ENCODE assay signal across 12 cellular contexts in the genomic region with DNA sequence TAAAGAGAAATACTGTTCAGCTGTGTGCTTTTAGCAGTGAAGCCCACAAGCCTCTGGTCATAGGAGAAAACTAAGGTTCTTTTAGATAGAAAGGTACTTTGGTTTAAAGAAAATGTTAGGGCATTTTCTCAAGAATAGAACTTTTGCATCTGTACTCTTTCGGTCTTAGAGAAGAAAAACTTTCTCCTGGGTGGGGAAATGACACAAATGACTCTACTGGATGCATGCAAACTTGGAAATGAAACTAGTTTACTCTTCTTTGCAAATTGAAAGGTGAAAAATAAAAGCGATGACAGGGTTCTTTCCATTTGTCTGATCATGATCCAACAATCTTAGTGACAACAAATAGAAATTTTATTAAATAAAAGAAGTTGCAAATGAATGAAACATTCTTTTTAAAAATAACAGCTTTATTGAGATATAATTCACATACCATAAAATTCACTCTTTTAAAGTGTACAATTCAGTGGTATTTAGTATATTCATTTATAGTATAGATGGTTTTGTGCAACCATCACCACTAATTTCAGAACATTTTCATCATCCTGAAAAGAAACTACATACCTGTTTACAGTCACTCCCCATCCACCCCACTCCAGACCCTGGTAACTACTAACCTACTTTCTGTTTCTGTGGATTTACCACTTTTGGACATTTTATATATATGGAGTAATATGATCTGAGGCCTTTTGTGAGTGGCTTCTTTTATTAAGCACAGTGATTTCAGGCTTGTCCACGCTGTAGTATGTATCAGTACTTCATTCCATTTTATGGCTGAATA. TPM values are rescaled to one million over a fixed set of nuclear protein-coding genes. Genes with fewer than 3 reads are reported as not detected.
A peak's percentile ranks its signal among the peaks of the same experiment; 100 is the strongest.
DNase-seq lines count a peak whose midpoint lies in the region; ATAC-seq and TF ChIP-seq lines count a peak whose summit lies in the region.
"Had no signal": no experiment of that assay in that cellular context is flagged by ENCODE, and none has a peak within 500 bp of the region (broad histone marks: within the 10 kb centered on the region; RNA-seq: fewer than 3 reads in every experiment).

No MANE protein-coding gene starts in this region.

- no peaks in the 10 kb centered on the region for H3K4me1 ChIP-seq in IMR-90 (ENCODE audit: control insufficient read depth, insufficient read depth, low read length)

- no peak overlapping the region for H4K8ac ChIP-seq in IMR-90 (ENCODE audit: low read depth in 2 of 2, low read length in 2 of 2)

- H3K18ac ChIP-seq in IMR-90 (ENCODE audit: low read depth, low read length) = no peak overlapping the region

- no peak for TF ChIP-seq RAD21 in IMR-90 (IDR thresholded peaks at IDR 0.05; ENCODE audit: low read length)

- H3K4me2 ChIP-seq in IMR-90 (ENCODE audit: low read depth, low read length) = peak overlapping the region; percentile 12

- no peak overlapping the region for H3K27ac ChIP-seq in IMR-90 (ENCODE audit: insufficient read depth, low read length)
- H3K27ac ChIP-seq: hepatocyte had no signal

- H3K27me3 ChIP-seq in IMR-90 (ENCODE audit: control insufficient read depth, insufficient read depth, low read length) = no peaks in the 10 kb centered on the region
- H3K27me3 ChIP-seq: hepatocyte had no signal

- H3K9me1 ChIP-seq in IMR-90 (ENCODE audit: insufficient read depth, low read length) = no peaks in the 10 kb centered on the region; the same call in 1 of the 2 replicates

- no peaks in the 10 kb centered on the region for H3K36me3 ChIP-seq in IMR-90 (ENCODE audit: control insufficient read depth, insufficient read depth, low read length)
- H3K36me3 ChIP-seq: lower lobe of right lung had no signal

- no peak overlapping the region for H4K5ac ChIP-seq in IMR-90 (ENCODE audit: low read depth, low read length)

- dilution Hi-C loops in IMR-90 (cut with HindIII; ENCODE audit: low sequenced_read_pairs, unreplicated experiment) = no loop called here

- DNase-seq in activated CD8-positive, alpha-beta memory T cell treated with anti-CD3 and anti-CD28 coated beads, Interleukin-2, amount 10 ng/mL, durations not matched to agents 7 days and 5 days = no peak
- DNase-seq in activated CD8-positive, alpha-beta memory T cell treated with anti-CD3 and anti-CD28 coated beads, Interleukin-2, amount 50 U/mL, for 4 hours = no peak
- no peak for DNase-seq in IMR-90
- no peak for DNase-seq in activated naive CD4-positive, alpha-beta T cell treated with anti-CD3 and anti-CD28 coated beads, Interleukin-2, amount 50 U/mL, for 72 hours (ENCODE audit: low spot score in 2 of 2)
- no peak for DNase-seq in osteocyte (ENCODE audit: extremely low spot score, unreplicated experiment)
- no peak for DNase-seq in cerebellar cortex (ENCODE audit: low spot score)
- no peak for DNase-seq in DMS114 treated with DMSO at 0.1 percent for 48 hours (lab: John Stamatoyannopoulos, UW; ENCODE audit: unreplicated experiment)
- DNase-seq: lower lobe of right lung; NCI-H1417 treated with DMSO at 0.1 percent for 48 hours; stimulated activated CD4-positive, alpha-beta T cell treated with anti-CD3 and anti-CD28 coated beads, Interleukin-4, amount 100 ng/mL, for 4 hours had no signal

- H2AFZ ChIP-seq in IMR-90 (replicated peaks; ENCODE audit: low read length, poor library complexity) = no peak overlapping the region
- H2AFZ ChIP-seq: hepatocyte had no signal

- H3K4me3 ChIP-seq in IMR-90 (ENCODE audit: insufficient read depth, low read depth, low read length) = no peak overlapping the region
- H3K4me3 ChIP-seq: hepatocyte, lower lobe of right lung had no signal

- H3K27ac Mint-ChIP-seq in activated CD8-positive, alpha-beta memory T cell treated with anti-CD3 and anti-CD28 coated beads, Interleukin-2, amount 10 ng/mL, durations not matched to agents 7 days and 5 days = peak overlapping the region; percentile 98
- H3K27ac Mint-ChIP-seq in activated naive CD4-positive, alpha-beta T cell treated with anti-CD3 and anti-CD28 coated beads, Interleukin-2, amount 50 U/mL, for 72 hours = peak overlapping the region; percentile 98 to 99
- peak overlapping the region; percentile 23 for H3K27ac Mint-ChIP-seq in osteocyte (ENCODE audit: unreplicated experiment)

- H3K79me1 ChIP-seq in IMR-90 (ENCODE audit: low read depth in 1 of 2, low read length in 2 of 2) = peaks cover 29 to 62% of the 10 kb centered on the region in 2 experiments

- CTCF ChIA-PET in activated CD8-positive, alpha-beta memory T cell treated with anti-CD3 and anti-CD28 coated beads, Interleukin-2, amount 10 ng/mL, durations not matched to agents 7 days and 5 days (lab: Charles Lee) = interaction anchor here (1.5 kb wide), 1 partner anchor 14 kb away, joined by 5 read pairs; no protein-coding TSS in a partner anchor
- CTCF ChIA-PET in IMR-90 (lab: Yijun Ruan, JAX) = no interaction called here

- H2BK120ac ChIP-seq in IMR-90 (ENCODE audit: low read depth, low read length) = no peak overlapping the region

- H3K9me3 Mint-ChIP-seq in activated CD8-positive, alpha-beta memory T cell treated with anti-CD3 and anti-CD28 coated beads, Interleukin-2, amount 10 ng/mL, durations not matched to agents 7 days and 5 days (ENCODE audit: low read depth) = no peaks in the 10 kb centered on the region
- peaks cover 0 to 3% of the 10 kb centered on the region in 2 donors for H3K9me3 Mint-ChIP-seq in activated naive CD4-positive, alpha-beta T cell treated with anti-CD3 and anti-CD28 coated beads, Interleukin-2, amount 50 U/mL, for 72 hours
- no peaks in the 10 kb centered on the region for H3K9me3 Mint-ChIP-seq in osteocyte (ENCODE audit: unreplicated experiment)

- H3K4me1 Mint-ChIP-seq in activated CD8-positive, alpha-beta memory T cell treated with anti-CD3 and anti-CD28 coated beads, Interleukin-2, amount 10 ng/mL, durations not matched to agents 7 days and 5 days = peaks cover 59% of the 10 kb centered on the region
- H3K4me1 Mint-ChIP-seq in osteocyte (ENCODE audit: unreplicated experiment) = peaks cover 46% of the 10 kb centered on the region

- H3K27me3 Mint-ChIP-seq in activated CD8-positive, alpha-beta memory T cell treated with anti-CD3 and anti-CD28 coated beads, Interleukin-2, amount 10 ng/mL, durations not matched to agents 7 days and 5 days = no peaks in the 10 kb centered on the region
- no peaks in the 10 kb centered on the region for H3K27me3 Mint-ChIP-seq in osteocyte (ENCODE audit: unreplicated experiment)

- H4K91ac ChIP-seq in IMR-90 (ENCODE audit: insufficient read depth, low read depth, low read length) = no peak overlapping the region

- H3K4me3 Mint-ChIP-seq in activated CD8-positive, alpha-beta memory T cell treated with anti-CD3 and anti-CD28 coated beads, Interleukin-2, amount 10 ng/mL, durations not matched to agents 7 days and 5 days = peak overlapping the region; percentile 82
- peak overlapping the region; percentile 27 for H3K4me3 Mint-ChIP-seq in osteocyte (ENCODE audit: unreplicated experiment)

- BruUV-seq in IMR-90 (replicated peaks; lab: Mats Ljungman, UMichigan) = no TSS peak

- no peak overlapping the region for H3K23ac ChIP-seq in IMR-90 (ENCODE audit: low read depth, low read length)

- no peak overlapping the region for H2BK20ac ChIP-seq in IMR-90 (ENCODE audit: low read depth, low read length)

- H3K9me3 ChIP-seq in IMR-90 (ENCODE audit: control insufficient read depth, insufficient read depth, low read length) = no peaks in the 10 kb centered on the region
- H3K9me3 ChIP-seq: lower lobe of right lung had no signal

- POLR2A ChIA-PET in IMR-90 (lab: Charles Lee; ENCODE audit: unreplicated experiment) = no interaction called here

- no peak overlapping the region for H2BK15ac ChIP-seq in IMR-90 (ENCODE audit: low read depth, low read length)

- H3K56ac ChIP-seq in IMR-90 (ENCODE audit: extremely low read depth, insufficient read depth, low read length) = no peak overlapping the region

- WGBS in IMR-90 (ENCODE audit: extremely low coverage in 2 of 2, insufficient read length in 1 of 2), 2 experiments = no CpG with 5 or more reads among the region's 3 CpGs

- peaks cover 27% of the 10 kb centered on the region for H3K36me3 Mint-ChIP-seq in activated CD8-positive, alpha-beta memory T cell treated with anti-CD3 and anti-CD28 coated beads, Interleukin-2, amount 10 ng/mL, durations not matched to agents 7 days and 5 days
- peaks cover 5 to 34% of the 10 kb centered on the region in 2 donors for H3K36me3 Mint-ChIP-seq in activated naive CD4-positive, alpha-beta T cell treated with anti-CD3 and anti-CD28 coated beads, Interleukin-2, amount 50 U/mL, for 72 hours
- peaks cover 4% of the 10 kb centered on the region for H3K36me3 Mint-ChIP-seq in osteocyte (ENCODE audit: unreplicated experiment)

- no peak overlapping the region for H3K14ac ChIP-seq in IMR-90 (replicated peaks; ENCODE audit: low read depth, low read length)

- no peak for ATAC-seq in activated CD8-positive, alpha-beta memory T cell treated with anti-CD3 and anti-CD28 coated beads, Interleukin-2, amount 10 ng/mL, durations not matched to agents 7 days and 5 days
- ATAC-seq in IMR-90 (ENCODE audit: low read depth) (no peak), HG03442 (IDR thresholded peaks at IDR 0.05; ENCODE audit: unreplicated experiment) (no peak)
- peak in 1 of 2 donors; percentile 62 for ATAC-seq in activated naive CD4-positive, alpha-beta T cell treated with anti-CD3 and anti-CD28 coated beads, Interleukin-2, amount 50 U/mL, for 72 hours
- ATAC-seq: lower lobe of right lung had no signal

- no peak overlapping the region for H2AK9ac ChIP-seq in IMR-90 (replicated peaks; ENCODE audit: low read depth, low read length, poor library complexity)

- intact Hi-C loops in IMR-90 (cut with micrococcal nuclease) = no loop called here

- no peak overlapping the region for H2AK5ac ChIP-seq in IMR-90 (ENCODE audit: low read depth, low read length)

- no peak overlapping the region for H2BK5ac ChIP-seq in IMR-90 (ENCODE audit: low read depth, low read length, poor library complexity, severe bottlenecking)

- TF ChIP-seq CTCF in IMR-90 (conservative IDR thresholded peaks at IDR 0.05; ENCODE audit: low read depth, low read length) (no peak), osteocyte (IDR thresholded peaks at IDR 0.05) (no peak)

- H4K20me1 ChIP-seq in IMR-90 (ENCODE audit: insufficient read depth, low read length) = 0 out of 2 replicates have a peak, but pooled peaks cover 5% of the 10 kb centered on the region

- no peak overlapping the region for H3K9ac ChIP-seq in IMR-90 (ENCODE audit: low read depth, low read length)

- TF ChIP-seq POLR2A in IMR-90 (IDR thresholded peaks at IDR 0.05; ENCODE audit: low read depth, low read length) = no peak

- in situ Hi-C loops in IMR-90 (cut with MboI; ENCODE audit: low sequenced_read_pairs) = no loop called here

- H3K4ac ChIP-seq in IMR-90 (ENCODE audit: low read depth, low read length) = no peak overlapping the region

RNA-seq across cellular contexts. Expression of a gene that starts 2.3 kb away (rescaled TPM):
- 1 to 10 TPM; 2.7 to 5.7 TPM for total RNA-seq in activated CD8-positive, alpha-beta memory T cell treated with anti-CD3 and anti-CD28 coated beads, Interleukin-2, amount 10 ng/mL, durations not matched to agents 7 days and 5 days
- 1.4 TPM in 2 replicates for total RNA-seq in IMR-90 (2012; rRNA removed)
- 2.5 and 3.5 TPM in 2 replicates for polyA plus RNA-seq in IMR-90 (2012; rRNA removed)
- polyA plus RNA-seq in IMR-90 (2012; cell fraction: cytosol; rRNA removed) = 0.83 and 2.4 TPM in 2 replicates
- polyA plus RNA-seq in IMR-90 (2012; cell fraction: nucleus; rRNA removed; ENCODE audit: low replicate concordance) = 2.2 and 9.6 TPM in 2 replicates
- total RNA-seq in activated naive CD4-positive, alpha-beta T cell treated with anti-CD3 and anti-CD28 coated beads, Interleukin-2, amount 50 U/mL, for 72 hours = 1 to 10 TPM; 2.0 to 9.6 TPM
- 3.5 and 5.0 TPM in 2 replicates for total RNA-seq in osteocyte

RNA-seq across cellular contexts. Expression of a gene that starts 2.7 kb away (rescaled TPM):
- 10 to 100 TPM; 17.3 to 17.9 TPM for total RNA-seq in activated CD8-positive, alpha-beta memory T cell treated with anti-CD3 and anti-CD28 coated beads, Interleukin-2, amount 10 ng/mL, durations not matched to agents 7 days and 5 days
- 6.6 and 7.5 TPM in 2 replicates for total RNA-seq in IMR-90 (2012; rRNA removed)
- 7.1 and 7.5 TPM in 2 replicates for polyA plus RNA-seq in IMR-90 (2012; rRNA removed)
- 5.0 and 5.7 TPM in 2 replicates for polyA plus RNA-seq in IMR-90 (2012; cell fraction: cytosol; rRNA removed)
- polyA plus RNA-seq in IMR-90 (2012; cell fraction: nucleus; rRNA removed; ENCODE audit: low replicate concordance) = 6.7 and 15.6 TPM in 2 replicates
- total RNA-seq in activated naive CD4-positive, alpha-beta T cell treated with anti-CD3 and anti-CD28 coated beads, Interleukin-2, amount 50 U/mL, for 72 hours = 10 to 100 TPM; 15.6 to 19.4 TPM
- 13.5 and 13.8 TPM in 2 replicates for total RNA-seq in osteocyte

Comparison
In these comparisons a context has a peak if more than half of its experiments do, and no peak if none do; other contexts are left out.
1. H3K27ac Mint-ChIP-seq: peak in every context shown above with its lines; median percentile 98 in activated naive CD4-positive, alpha-beta T cell treated with anti-CD3 and anti-CD28 coated beads, Interleukin-2, amount 50 U/mL, for 72 hours; 98 in activated CD8-positive, alpha-beta memory T cell treated with anti-CD3 and anti-CD28 coated beads, Interleukin-2, amount 10 ng/mL, durations not matched to agents 7 days and 5 days; 23 in osteocyte.